ENCODE assay signal across 1 cellular context in the genomic region with DNA sequence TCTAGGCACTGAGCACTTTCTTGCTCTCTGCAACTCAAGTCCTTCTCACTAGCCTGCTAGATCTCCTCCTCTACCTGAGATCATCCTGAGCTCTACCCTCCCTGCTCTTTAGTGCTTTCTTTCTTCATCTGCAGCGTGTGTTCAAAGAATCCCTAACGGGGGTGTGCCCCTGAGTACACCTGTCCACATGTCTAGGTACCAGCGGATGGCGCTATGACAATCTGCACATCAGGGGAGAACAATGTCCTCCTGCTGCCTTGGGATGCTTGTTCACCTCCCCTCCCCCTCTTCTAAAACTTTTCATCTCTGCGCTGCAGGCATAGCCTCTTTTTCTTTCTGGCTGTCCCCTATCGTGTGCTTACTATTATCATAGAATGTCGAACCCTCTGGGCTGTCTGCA.
TF ChIP-seq lines count a peak whose summit lies in the region.

No MANE protein-coding gene starts in this region.

TF ChIP-seq in SK-N-SH, 30 proteins besides CTCF, POLR2A, EP300 and RAD21 (continued from another document):
- TF ChIP-seq, protein P1, sequence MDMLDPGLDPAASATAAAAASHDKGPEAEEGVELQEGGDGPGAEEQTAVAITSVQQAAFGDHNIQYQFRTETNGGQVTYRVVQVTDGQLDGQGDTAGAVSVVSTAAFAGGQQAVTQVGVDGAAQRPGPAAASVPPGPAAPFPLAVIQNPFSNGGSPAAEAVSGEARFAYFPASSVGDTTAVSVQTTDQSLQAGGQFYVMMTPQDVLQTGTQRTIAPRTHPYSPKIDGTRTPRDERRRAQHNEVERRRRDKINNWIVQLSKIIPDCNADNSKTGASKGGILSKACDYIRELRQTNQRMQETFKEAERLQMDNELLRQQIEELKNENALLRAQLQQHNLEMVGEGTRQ (IDR thresholded peaks at IDR 0.05; ENCODE audit: borderline replicate concordance, low read depth, low read length): no peak
